In the genomic region with DNA sequence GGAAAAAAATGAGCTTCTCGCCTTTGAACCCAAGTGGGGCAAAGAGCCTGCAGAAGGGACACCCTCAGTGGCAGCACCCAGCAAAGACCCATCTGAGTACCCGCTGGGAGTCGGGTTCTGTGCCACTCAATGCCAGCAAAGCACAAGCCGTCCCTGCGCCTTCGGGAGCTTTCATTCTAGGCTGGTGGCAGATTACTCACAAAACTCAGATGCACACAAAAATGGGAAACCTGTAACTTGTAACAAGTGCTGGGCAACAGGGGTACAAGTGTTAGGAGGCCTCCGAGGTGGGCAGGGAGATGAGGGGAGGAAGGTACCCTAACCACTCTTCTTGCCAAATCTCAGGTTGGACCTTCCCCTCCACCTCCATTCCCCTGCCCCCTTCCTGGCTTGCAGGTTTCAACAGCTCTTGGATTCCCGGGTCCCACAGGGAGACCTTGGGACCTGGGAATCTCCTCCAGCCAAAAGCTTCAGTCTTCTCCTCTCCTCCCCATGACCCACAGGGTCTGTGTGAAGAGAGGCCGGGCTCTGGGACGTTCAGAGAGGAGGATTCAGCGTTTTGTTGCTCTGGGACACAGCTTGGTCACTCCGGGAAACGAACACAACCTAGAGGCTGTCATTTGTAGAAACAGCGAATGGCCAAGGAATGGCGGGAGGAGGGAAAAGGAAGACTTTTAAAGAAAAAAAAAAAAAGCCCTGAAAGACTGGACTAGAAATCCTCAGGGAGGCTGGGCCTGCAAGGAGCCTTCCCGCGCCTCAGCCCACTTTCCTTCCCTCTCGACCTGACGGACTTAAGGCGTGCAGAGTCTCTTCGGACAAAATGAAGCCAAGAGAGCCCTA, we compare ENCODE assay signal across 1 cellular context.
A peak's percentile ranks its signal among the peaks of the same experiment; 100 is the strongest.
TF ChIP-seq lines count a peak whose summit lies in the region.

No MANE protein-coding gene starts in this region.

TF ChIP-seq in HepG2, 621 proteins besides CTCF, POLR2A, EP300 and RAD21 (continued from another document and continues in another):
- TF ChIP-seq, protein P1, sequence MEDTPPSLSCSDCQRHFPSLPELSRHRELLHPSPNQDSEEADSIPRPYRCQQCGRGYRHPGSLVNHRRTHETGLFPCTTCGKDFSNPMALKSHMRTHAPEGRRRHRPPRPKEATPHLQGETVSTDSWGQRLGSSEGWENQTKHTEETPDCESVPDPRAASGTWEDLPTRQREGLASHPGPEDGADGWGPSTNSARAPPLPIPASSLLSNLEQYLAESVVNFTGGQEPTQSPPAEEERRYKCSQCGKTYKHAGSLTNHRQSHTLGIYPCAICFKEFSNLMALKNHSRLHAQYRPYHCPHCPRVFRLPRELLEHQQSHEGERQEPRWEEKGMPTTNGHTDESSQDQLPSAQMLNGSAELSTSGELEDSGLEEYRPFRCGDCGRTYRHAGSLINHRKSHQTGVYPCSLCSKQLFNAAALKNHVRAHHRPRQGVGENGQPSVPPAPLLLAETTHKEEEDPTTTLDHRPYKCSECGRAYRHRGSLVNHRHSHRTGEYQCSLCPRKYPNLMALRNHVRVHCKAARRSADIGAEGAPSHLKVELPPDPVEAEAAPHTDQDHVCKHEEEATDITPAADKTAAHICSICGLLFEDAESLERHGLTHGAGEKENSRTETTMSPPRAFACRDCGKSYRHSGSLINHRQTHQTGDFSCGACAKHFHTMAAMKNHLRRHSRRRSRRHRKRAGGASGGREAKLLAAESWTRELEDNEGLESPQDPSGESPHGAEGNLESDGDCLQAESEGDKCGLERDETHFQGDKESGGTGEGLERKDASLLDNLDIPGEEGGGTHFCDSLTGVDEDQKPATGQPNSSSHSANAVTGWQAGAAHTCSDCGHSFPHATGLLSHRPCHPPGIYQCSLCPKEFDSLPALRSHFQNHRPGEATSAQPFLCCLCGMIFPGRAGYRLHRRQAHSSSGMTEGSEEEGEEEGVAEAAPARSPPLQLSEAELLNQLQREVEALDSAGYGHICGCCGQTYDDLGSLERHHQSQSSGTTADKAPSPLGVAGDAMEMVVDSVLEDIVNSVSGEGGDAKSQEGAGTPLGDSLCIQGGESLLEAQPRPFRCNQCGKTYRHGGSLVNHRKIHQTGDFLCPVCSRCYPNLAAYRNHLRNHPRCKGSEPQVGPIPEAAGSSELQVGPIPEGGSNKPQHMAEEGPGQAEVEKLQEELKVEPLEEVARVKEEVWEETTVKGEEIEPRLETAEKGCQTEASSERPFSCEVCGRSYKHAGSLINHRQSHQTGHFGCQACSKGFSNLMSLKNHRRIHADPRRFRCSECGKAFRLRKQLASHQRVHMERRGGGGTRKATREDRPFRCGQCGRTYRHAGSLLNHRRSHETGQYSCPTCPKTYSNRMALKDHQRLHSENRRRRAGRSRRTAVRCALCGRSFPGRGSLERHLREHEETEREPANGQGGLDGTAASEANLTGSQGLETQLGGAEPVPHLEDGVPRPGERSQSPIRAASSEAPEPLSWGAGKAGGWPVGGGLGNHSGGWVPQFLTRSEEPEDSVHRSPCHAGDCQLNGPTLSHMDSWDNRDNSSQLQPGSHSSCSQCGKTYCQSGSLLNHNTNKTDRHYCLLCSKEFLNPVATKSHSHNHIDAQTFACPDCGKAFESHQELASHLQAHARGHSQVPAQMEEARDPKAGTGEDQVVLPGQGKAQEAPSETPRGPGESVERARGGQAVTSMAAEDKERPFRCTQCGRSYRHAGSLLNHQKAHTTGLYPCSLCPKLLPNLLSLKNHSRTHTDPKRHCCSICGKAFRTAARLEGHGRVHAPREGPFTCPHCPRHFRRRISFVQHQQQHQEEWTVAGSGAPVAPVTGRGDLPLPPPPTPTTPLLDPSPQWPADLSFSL (CRISPR knock-in tag; IDR thresholded peaks at IDR 0.05), result no peak
- TF ChIP-seq EED (CRISPR knock-in tag; IDR thresholded peaks at IDR 0.05) (0 out of 2 replicates have a peak, but pooled peaks have one; percentile 29), ZNF850 (CRISPR knock-in tag; conservative IDR thresholded peaks at IDR 0.05) (0 out of 2 replicates have a peak, but pooled peaks have one; percentile 64), KMT2B (CRISPR knock-in tag; IDR thresholded peaks at IDR 0.05) (no peak), ZFP36 (IDR thresholded peaks at IDR 0.05; ENCODE audit: borderline replicate concordance, low read depth, low read length, partially characterized antibody) (no peak), ZNF264 (CRISPR knock-in tag; IDR thresholded peaks at IDR 0.05) (no peak), ZNF350 (CRISPR knock-in tag; IDR thresholded peaks at IDR 0.05; ENCODE audit: borderline replicate concordance, low read depth) (peak; percentile 10; the same call in 1 of the 2 replicates), AKAP8 (CRISPR knock-in tag; IDR thresholded peaks at IDR 0.05) (no peak), YY1 (IDR thresholded peaks at IDR 0.05; ENCODE audit: insufficient read depth, insufficient replicate concordance, low read depth, low read length) (no peak), SYNCRIP (IDR thresholded peaks at IDR 0.05; ENCODE audit: insufficient read depth, low read depth, low read length) (no peak), ZEB1 (IDR thresholded peaks at IDR 0.05; ENCODE audit: insufficient replicate concordance, low read depth) (no peak), PPARG (CRISPR knock-in tag; conservative IDR thresholded peaks at IDR 0.05) (no peak), MXD4 (CRISPR knock-in tag; IDR thresholded peaks at IDR 0.05) (no peak), FOSL1 (CRISPR knock-in tag; IDR thresholded peaks at IDR 0.05; ENCODE audit: borderline replicate concordance) (no peak), RNF2 (conservative IDR thresholded peaks at IDR 0.05; ENCODE audit: low read depth) (no peak), ZNF468 (CRISPR knock-in tag; IDR thresholded peaks at IDR 0.05) (no peak), JARID2 (CRISPR knock-in tag; IDR thresholded peaks at IDR 0.05; ENCODE audit: insufficient replicate concordance) (peak; percentile 24), ZNF263 (CRISPR knock-in tag; IDR thresholded peaks at IDR 0.05) (0 out of 2 replicates have a peak, but pooled peaks have one; percentile 8), SMAD1 (CRISPR knock-in tag; IDR thresholded peaks at IDR 0.05; ENCODE audit: borderline replicate concordance, low read depth) (no peak), ZNF24 (IDR thresholded peaks at IDR 0.05) (no peak), MZF1 (CRISPR knock-in tag; IDR thresholded peaks at IDR 0.05; ENCODE audit: borderline replicate concordance) (no peak), ZNF841 (CRISPR knock-in tag; IDR thresholded peaks at IDR 0.05; ENCODE audit: borderline replicate concordance) (no peak), ZNF282 (IDR thresholded peaks at IDR 0.05; ENCODE audit: partially characterized antibody) (no peak), ZNF761 (CRISPR knock-in tag; conservative IDR thresholded peaks at IDR 0.05) (no peak; the same call in 1 of the 2 replicates)
- TF ChIP-seq, protein P2, sequence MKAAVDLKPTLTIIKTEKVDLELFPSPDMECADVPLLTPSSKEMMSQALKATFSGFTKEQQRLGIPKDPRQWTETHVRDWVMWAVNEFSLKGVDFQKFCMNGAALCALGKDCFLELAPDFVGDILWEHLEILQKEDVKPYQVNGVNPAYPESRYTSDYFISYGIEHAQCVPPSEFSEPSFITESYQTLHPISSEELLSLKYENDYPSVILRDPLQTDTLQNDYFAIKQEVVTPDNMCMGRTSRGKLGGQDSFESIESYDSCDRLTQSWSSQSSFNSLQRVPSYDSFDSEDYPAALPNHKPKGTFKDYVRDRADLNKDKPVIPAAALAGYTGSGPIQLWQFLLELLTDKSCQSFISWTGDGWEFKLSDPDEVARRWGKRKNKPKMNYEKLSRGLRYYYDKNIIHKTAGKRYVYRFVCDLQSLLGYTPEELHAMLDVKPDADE (CRISPR knock-in tag; IDR thresholded peaks at IDR 0.05), result no peak
- TF ChIP-seq, protein P3, sequence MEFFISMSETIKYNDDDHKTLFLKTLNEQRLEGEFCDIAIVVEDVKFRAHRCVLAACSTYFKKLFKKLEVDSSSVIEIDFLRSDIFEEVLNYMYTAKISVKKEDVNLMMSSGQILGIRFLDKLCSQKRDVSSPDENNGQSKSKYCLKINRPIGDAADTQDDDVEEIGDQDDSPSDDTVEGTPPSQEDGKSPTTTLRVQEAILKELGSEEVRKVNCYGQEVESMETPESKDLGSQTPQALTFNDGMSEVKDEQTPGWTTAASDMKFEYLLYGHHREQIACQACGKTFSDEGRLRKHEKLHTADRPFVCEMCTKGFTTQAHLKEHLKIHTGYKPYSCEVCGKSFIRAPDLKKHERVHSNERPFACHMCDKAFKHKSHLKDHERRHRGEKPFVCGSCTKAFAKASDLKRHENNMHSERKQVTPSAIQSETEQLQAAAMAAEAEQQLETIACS (CRISPR knock-in tag; IDR thresholded peaks at IDR 0.05), result no peak
- TF ChIP-seq, protein P4, sequence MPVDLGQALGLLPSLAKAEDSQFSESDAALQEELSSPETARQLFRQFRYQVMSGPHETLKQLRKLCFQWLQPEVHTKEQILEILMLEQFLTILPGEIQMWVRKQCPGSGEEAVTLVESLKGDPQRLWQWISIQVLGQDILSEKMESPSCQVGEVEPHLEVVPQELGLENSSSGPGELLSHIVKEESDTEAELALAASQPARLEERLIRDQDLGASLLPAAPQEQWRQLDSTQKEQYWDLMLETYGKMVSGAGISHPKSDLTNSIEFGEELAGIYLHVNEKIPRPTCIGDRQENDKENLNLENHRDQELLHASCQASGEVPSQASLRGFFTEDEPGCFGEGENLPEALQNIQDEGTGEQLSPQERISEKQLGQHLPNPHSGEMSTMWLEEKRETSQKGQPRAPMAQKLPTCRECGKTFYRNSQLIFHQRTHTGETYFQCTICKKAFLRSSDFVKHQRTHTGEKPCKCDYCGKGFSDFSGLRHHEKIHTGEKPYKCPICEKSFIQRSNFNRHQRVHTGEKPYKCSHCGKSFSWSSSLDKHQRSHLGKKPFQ (CRISPR knock-in tag; IDR thresholded peaks at IDR 0.05; ENCODE audit: insufficient replicate concordance), result no peak
- TF ChIP-seq, protein P5, sequence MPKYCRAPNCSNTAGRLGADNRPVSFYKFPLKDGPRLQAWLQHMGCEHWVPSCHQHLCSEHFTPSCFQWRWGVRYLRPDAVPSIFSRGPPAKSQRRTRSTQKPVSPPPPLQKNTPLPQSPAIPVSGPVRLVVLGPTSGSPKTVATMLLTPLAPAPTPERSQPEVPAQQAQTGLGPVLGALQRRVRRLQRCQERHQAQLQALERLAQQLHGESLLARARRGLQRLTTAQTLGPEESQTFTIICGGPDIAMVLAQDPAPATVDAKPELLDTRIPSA (CRISPR knock-in tag; IDR thresholded peaks at IDR 0.05; ENCODE audit: borderline replicate concordance), result no peak
- TF ChIP-seq, protein P6, sequence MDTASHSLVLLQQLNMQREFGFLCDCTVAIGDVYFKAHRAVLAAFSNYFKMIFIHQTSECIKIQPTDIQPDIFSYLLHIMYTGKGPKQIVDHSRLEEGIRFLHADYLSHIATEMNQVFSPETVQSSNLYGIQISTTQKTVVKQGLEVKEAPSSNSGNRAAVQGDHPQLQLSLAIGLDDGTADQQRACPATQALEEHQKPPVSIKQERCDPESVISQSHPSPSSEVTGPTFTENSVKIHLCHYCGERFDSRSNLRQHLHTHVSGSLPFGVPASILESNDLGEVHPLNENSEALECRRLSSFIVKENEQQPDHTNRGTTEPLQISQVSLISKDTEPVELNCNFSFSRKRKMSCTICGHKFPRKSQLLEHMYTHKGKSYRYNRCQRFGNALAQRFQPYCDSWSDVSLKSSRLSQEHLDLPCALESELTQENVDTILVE (CRISPR knock-in tag; IDR thresholded peaks at IDR 0.05), result no peak
- TF ChIP-seq, protein P7, sequence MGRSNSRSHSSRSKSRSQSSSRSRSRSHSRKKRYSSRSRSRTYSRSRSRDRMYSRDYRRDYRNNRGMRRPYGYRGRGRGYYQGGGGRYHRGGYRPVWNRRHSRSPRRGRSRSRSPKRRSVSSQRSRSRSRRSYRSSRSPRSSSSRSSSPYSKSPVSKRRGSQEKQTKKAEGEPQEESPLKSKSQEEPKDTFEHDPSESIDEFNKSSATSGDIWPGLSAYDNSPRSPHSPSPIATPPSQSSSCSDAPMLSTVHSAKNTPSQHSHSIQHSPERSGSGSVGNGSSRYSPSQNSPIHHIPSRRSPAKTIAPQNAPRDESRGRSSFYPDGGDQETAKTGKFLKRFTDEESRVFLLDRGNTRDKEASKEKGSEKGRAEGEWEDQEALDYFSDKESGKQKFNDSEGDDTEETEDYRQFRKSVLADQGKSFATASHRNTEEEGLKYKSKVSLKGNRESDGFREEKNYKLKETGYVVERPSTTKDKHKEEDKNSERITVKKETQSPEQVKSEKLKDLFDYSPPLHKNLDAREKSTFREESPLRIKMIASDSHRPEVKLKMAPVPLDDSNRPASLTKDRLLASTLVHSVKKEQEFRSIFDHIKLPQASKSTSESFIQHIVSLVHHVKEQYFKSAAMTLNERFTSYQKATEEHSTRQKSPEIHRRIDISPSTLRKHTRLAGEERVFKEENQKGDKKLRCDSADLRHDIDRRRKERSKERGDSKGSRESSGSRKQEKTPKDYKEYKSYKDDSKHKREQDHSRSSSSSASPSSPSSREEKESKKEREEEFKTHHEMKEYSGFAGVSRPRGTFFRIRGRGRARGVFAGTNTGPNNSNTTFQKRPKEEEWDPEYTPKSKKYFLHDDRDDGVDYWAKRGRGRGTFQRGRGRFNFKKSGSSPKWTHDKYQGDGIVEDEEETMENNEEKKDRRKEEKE (IDR thresholded peaks at IDR 0.05), result no peak
- TF ChIP-seq, protein P8, sequence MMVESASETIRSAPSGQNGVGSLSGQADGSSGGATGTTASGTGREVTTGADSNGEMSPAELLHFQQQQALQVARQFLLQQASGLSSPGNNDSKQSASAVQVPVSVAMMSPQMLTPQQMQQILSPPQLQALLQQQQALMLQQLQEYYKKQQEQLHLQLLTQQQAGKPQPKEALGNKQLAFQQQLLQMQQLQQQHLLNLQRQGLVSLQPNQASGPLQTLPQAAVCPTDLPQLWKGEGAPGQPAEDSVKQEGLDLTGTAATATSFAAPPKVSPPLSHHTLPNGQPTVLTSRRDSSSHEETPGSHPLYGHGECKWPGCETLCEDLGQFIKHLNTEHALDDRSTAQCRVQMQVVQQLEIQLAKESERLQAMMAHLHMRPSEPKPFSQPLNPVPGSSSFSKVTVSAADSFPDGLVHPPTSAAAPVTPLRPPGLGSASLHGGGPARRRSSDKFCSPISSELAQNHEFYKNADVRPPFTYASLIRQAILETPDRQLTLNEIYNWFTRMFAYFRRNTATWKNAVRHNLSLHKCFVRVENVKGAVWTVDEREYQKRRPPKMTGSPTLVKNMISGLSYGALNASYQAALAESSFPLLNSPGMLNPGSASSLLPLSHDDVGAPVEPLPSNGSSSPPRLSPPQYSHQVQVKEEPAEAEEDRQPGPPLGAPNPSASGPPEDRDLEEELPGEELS (CRISPR knock-in tag; IDR thresholded peaks at IDR 0.05), result no peak
- TF ChIP-seq, protein P9, sequence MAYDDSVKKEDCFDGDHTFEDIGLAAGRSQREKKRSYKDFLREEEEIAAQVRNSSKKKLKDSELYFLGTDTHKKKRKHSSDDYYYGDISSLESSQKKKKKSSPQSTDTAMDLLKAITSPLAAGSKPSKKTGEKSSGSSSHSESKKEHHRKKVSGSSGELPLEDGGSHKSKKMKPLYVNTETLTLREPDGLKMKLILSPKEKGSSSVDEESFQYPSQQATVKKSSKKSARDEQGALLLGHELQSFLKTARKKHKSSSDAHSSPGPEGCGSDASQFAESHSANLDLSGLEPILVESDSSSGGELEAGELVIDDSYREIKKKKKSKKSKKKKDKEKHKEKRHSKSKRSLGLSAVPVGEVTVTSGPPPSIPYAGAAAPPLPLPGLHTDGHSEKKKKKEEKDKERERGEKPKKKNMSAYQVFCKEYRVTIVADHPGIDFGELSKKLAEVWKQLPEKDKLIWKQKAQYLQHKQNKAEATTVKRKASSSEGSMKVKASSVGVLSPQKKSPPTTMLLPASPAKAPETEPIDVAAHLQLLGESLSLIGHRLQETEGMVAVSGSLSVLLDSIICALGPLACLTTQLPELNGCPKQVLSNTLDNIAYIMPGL (CRISPR knock-in tag; IDR thresholded peaks at IDR 0.05; ENCODE audit: borderline replicate concordance in 1 of 2, low read depth in 1 of 2), result no peak; a peak in 1 of 4 replicates
- TF ChIP-seq, protein P10, sequence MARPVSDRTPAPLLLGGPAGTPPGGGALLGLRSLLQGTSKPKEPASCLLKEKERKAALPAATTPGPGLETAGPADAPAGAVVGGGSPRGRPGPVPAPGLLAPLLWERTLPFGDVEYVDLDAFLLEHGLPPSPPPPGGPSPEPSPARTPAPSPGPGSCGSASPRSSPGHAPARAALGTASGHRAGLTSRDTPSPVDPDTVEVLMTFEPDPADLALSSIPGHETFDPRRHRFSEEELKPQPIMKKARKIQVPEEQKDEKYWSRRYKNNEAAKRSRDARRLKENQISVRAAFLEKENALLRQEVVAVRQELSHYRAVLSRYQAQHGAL (CRISPR knock-in tag; IDR thresholded peaks at IDR 0.05; ENCODE audit: not compliant biosample characterization), result no peak
